14 cellular contexts compared by ENCODE assay signal in genomic region chr9:92761686-92762085, GRCh38. TPM values are rescaled to one million over a fixed set of nuclear protein-coding genes. Genes with fewer than 3 reads are reported as not detected.
DNase-seq lines count a peak whose midpoint lies in the region; ATAC-seq and TF ChIP-seq lines count a peak whose summit lies in the region.
"Had no signal": no experiment of that assay in that cellular context is flagged by ENCODE, and none has a peak within 500 bp of the region (broad histone marks: within the 10 kb centered on the region; RNA-seq: fewer than 3 reads in every experiment).

No MANE protein-coding gene starts in this region.

- DNase-seq in MCF 10A (ENCODE audit: unreplicated experiment) (no peak), breast epithelium (ENCODE audit: low spot score in 2 of 2) (no peak), WTC11 (ENCODE audit: low spot score) (no peak), left lobe of liver (ENCODE audit: low spot score) (peak; percentile 36), suprapubic skin (ENCODE audit: low spot score in 2 of 2) (no peak), NCI-H526 treated with DMSO at 0.1 percent for 48 hours (lab: John Stamatoyannopoulos, UW) (no peak), NCI-H2196 (lab: John Stamatoyannopoulos, UW; ENCODE audit: unreplicated experiment) (no peak)
- DNase-seq in stimulated activated CD4-positive, alpha-beta T cell treated with anti-CD3 and anti-CD28 coated beads, Interleukin-12 subunit alpha, Interleukin-12 subunit beta, amount 100 ng/mL, for 4 hours, result no peak
- DNase-seq: activated CD4-positive, alpha-beta T cell treated with anti-CD3 and anti-CD28 coated beads, Interleukin-2, amount 50 U/mL, for 4 hours; amygdala; dorsolateral prefrontal cortex; NCI-H2081; stimulated activated CD4-positive, alpha-beta T cell treated with anti-CD3 and anti-CD28 coated beads, Interleukin-15, amount 100 ng/mL, for 24 hours had no signal

- no peak for TF ChIP-seq EP300 in suprapubic skin (IDR thresholded peaks at IDR 0.05)

- TF ChIP-seq POLR2A in breast epithelium (IDR thresholded peaks at IDR 0.05) (no peak), suprapubic skin (IDR thresholded peaks at IDR 0.05) (no peak)

- H3K27ac ChIP-seq in breast epithelium (no peak overlapping the region), suprapubic skin (peak overlapping the region; percentile 26)

- no peaks in the 10 kb centered on the region for H3K36me3 ChIP-seq in breast epithelium
- H3K36me3 ChIP-seq in suprapubic skin, result no peaks in the 10 kb centered on the region

- CTCF ChIA-PET in MCF 10A (lab: Yijun Ruan, JAX), result interaction anchor here (0.7 to 1.8 kb wide), 3 partner anchors 30 to 1256 kb away, joined by 3 to 6 read pairs (median 4); no protein-coding TSS in a partner anchor
- CTCF ChIA-PET in WTC11 (lab: Charles Lee), result interaction anchor here (1.5 kb wide), 1 partner anchor 55 kb away, joined by 3 read pairs; no protein-coding TSS in a partner anchor

- H3K27me3 Mint-ChIP-seq in MCF 10A (ENCODE audit: insufficient read depth, unreplicated experiment) (no peaks in the 10 kb centered on the region), WTC11 (ENCODE audit: low read depth) (no peaks in the 10 kb centered on the region; the same call in 1 of the 2 replicates)

- H3K4me1 Mint-ChIP-seq in MCF 10A (ENCODE audit: insufficient read depth, unreplicated experiment) (peaks cover 41% of the 10 kb centered on the region), WTC11 (peaks cover 59% of the 10 kb centered on the region)

- 56% methylated on average over 3 of the region's 6 CpGs for WGBS in suprapubic skin

- H3K9me3 Mint-ChIP-seq in MCF 10A (ENCODE audit: unreplicated experiment) (no peaks in the 10 kb centered on the region), WTC11 (no peaks in the 10 kb centered on the region)

- no peaks in the 10 kb centered on the region for H3K27me3 ChIP-seq in breast epithelium
- no peaks in the 10 kb centered on the region for H3K27me3 ChIP-seq in suprapubic skin
- H3K27me3 ChIP-seq: dorsolateral prefrontal cortex had no signal

- no peak for TF ChIP-seq CTCF in MCF 10A (IDR thresholded peaks at IDR 0.05; ENCODE audit: unreplicated experiment)
- TF ChIP-seq CTCF in breast epithelium (IDR thresholded peaks at IDR 0.05), result no peak
- TF ChIP-seq CTCF in WTC11 (IDR thresholded peaks at IDR 0.05), result no peak
- no peak for TF ChIP-seq CTCF in suprapubic skin (IDR thresholded peaks at IDR 0.05)

- H3K4me3 ChIP-seq in breast epithelium (no peak overlapping the region), suprapubic skin (peak overlapping the region; percentile 98)

- H3K36me3 Mint-ChIP-seq in MCF 10A (ENCODE audit: insufficient read depth, unreplicated experiment) (no peaks in the 10 kb centered on the region), WTC11 (no peaks in the 10 kb centered on the region)

- H3K27ac Mint-ChIP-seq in MCF 10A (ENCODE audit: low read depth, unreplicated experiment), result peak overlapping the region; percentile 84
- H3K27ac Mint-ChIP-seq in WTC11, result peak overlapping the region; percentile 54

- no peaks in the 10 kb centered on the region for H3K9me3 ChIP-seq in breast epithelium
- H3K9me3 ChIP-seq in suprapubic skin, result no peaks in the 10 kb centered on the region

- intact Hi-C loops in MCF 10A (cut with micrococcal nuclease), result loop anchor here (10.0 kb wide), 1 partner anchor 87 kb away; the partner anchor contains the start of gene IPPK
- intact Hi-C loops in breast epithelium (cut with DNase I; ENCODE audit: low total_unique reads), result no loop called here

- ATAC-seq in WTC11, result no peak
- no peak for ATAC-seq in left lobe of liver
- ATAC-seq: HCT116 had no signal

- H3K4me3 Mint-ChIP-seq in MCF 10A (ENCODE audit: unreplicated experiment) (no peak overlapping the region), WTC11 (no peak overlapping the region)

- BruUV-seq in MCF 10A (replicated peaks; lab: Mats Ljungman, UMichigan), result no TSS peak

- H3K4me1 ChIP-seq in breast epithelium (peaks cover 8 to 23% of the 10 kb centered on the region in 2 donors), suprapubic skin (peaks cover 60% of the 10 kb centered on the region)

- POLR2A ChIA-PET in MCF 10A (lab: Yijun Ruan, JAX), result interaction anchor here (1.2 kb wide), 2 partner anchors 38 to 92 kb away, joined by 3 read pairs; partner anchors contain the start of gene IPPK
- POLR2A ChIA-PET in WTC11 (lab: Charles Lee), result no interaction called here

TF ChIP-seq in WTC11, 78 proteins besides CTCF, POLR2A, EP300 and RAD21 (continues in another document):
- TF ChIP-seq MXD4 (CRISPR knock-in tag; IDR thresholded peaks at IDR 0.05; ENCODE audit: borderline replicate concordance) (no peak), ELF4 (CRISPR knock-in tag; IDR thresholded peaks at IDR 0.05; ENCODE audit: low read depth) (no peak), CDX4 (CRISPR knock-in tag; IDR thresholded peaks at IDR 0.05; ENCODE audit: borderline replicate concordance) (no peak), ZNF532 (CRISPR knock-in tag; IDR thresholded peaks at IDR 0.05; ENCODE audit: borderline replicate concordance) (no peak), ZNF671 (CRISPR knock-in tag; IDR thresholded peaks at IDR 0.05) (no peak), MAX (CRISPR knock-in tag; IDR thresholded peaks at IDR 0.05) (no peak), ZNF263 (CRISPR knock-in tag; IDR thresholded peaks at IDR 0.05; ENCODE audit: low read depth) (no peak), ATF1 (CRISPR knock-in tag; IDR thresholded peaks at IDR 0.05) (no peak), ZNF121 (CRISPR knock-in tag; IDR thresholded peaks at IDR 0.05) (no peak), NR1H2 (CRISPR knock-in tag; IDR thresholded peaks at IDR 0.05) (no peak), MYBL2 (CRISPR knock-in tag; IDR thresholded peaks at IDR 0.05) (no peak)
- TF ChIP-seq, protein P1, sequence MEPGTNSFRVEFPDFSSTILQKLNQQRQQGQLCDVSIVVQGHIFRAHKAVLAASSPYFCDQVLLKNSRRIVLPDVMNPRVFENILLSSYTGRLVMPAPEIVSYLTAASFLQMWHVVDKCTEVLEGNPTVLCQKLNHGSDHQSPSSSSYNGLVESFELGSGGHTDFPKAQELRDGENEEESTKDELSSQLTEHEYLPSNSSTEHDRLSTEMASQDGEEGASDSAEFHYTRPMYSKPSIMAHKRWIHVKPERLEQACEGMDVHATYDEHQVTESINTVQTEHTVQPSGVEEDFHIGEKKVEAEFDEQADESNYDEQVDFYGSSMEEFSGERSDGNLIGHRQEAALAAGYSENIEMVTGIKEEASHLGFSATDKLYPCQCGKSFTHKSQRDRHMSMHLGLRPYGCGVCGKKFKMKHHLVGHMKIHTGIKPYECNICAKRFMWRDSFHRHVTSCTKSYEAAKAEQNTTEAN (CRISPR knock-in tag; IDR thresholded peaks at IDR 0.05), result no peak
- TF ChIP-seq, protein P2, sequence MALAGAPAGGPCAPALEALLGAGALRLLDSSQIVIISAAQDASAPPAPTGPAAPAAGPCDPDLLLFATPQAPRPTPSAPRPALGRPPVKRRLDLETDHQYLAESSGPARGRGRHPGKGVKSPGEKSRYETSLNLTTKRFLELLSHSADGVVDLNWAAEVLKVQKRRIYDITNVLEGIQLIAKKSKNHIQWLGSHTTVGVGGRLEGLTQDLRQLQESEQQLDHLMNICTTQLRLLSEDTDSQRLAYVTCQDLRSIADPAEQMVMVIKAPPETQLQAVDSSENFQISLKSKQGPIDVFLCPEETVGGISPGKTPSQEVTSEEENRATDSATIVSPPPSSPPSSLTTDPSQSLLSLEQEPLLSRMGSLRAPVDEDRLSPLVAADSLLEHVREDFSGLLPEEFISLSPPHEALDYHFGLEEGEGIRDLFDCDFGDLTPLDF (CRISPR knock-in tag; IDR thresholded peaks at IDR 0.05), result no peak

RNA-seq across cellular contexts. Expression of gene BICD2, which starts 2.9 kb away (rescaled TPM):
- 23.1 and 23.5 TPM in 2 replicates for total RNA-seq in MCF 10A (2022)
- 10 to 100 TPM; 22.8 to 56.0 (median 26.5) TPM for total RNA-seq in breast epithelium
- 30.8 to 38.7 TPM (median 31.4 TPM) in 3 replicates for total RNA-seq in WTC11 (2021)
- total RNA-seq in left lobe of liver, result 8.0 TPM
- 100 to 1,000 TPM; 135 to 201 (median 153) TPM for total RNA-seq in suprapubic skin
